1 cellular context compared by ENCODE assay signal in genomic region chr14:37992489-37992888, GRCh38.
TF ChIP-seq lines count a peak whose summit lies in the region.

No MANE protein-coding gene starts in this region.

TF ChIP-seq in HepG2, 621 proteins besides CTCF, POLR2A, EP300 and RAD21 (continued from another document):
- TF ChIP-seq, protein P1, sequence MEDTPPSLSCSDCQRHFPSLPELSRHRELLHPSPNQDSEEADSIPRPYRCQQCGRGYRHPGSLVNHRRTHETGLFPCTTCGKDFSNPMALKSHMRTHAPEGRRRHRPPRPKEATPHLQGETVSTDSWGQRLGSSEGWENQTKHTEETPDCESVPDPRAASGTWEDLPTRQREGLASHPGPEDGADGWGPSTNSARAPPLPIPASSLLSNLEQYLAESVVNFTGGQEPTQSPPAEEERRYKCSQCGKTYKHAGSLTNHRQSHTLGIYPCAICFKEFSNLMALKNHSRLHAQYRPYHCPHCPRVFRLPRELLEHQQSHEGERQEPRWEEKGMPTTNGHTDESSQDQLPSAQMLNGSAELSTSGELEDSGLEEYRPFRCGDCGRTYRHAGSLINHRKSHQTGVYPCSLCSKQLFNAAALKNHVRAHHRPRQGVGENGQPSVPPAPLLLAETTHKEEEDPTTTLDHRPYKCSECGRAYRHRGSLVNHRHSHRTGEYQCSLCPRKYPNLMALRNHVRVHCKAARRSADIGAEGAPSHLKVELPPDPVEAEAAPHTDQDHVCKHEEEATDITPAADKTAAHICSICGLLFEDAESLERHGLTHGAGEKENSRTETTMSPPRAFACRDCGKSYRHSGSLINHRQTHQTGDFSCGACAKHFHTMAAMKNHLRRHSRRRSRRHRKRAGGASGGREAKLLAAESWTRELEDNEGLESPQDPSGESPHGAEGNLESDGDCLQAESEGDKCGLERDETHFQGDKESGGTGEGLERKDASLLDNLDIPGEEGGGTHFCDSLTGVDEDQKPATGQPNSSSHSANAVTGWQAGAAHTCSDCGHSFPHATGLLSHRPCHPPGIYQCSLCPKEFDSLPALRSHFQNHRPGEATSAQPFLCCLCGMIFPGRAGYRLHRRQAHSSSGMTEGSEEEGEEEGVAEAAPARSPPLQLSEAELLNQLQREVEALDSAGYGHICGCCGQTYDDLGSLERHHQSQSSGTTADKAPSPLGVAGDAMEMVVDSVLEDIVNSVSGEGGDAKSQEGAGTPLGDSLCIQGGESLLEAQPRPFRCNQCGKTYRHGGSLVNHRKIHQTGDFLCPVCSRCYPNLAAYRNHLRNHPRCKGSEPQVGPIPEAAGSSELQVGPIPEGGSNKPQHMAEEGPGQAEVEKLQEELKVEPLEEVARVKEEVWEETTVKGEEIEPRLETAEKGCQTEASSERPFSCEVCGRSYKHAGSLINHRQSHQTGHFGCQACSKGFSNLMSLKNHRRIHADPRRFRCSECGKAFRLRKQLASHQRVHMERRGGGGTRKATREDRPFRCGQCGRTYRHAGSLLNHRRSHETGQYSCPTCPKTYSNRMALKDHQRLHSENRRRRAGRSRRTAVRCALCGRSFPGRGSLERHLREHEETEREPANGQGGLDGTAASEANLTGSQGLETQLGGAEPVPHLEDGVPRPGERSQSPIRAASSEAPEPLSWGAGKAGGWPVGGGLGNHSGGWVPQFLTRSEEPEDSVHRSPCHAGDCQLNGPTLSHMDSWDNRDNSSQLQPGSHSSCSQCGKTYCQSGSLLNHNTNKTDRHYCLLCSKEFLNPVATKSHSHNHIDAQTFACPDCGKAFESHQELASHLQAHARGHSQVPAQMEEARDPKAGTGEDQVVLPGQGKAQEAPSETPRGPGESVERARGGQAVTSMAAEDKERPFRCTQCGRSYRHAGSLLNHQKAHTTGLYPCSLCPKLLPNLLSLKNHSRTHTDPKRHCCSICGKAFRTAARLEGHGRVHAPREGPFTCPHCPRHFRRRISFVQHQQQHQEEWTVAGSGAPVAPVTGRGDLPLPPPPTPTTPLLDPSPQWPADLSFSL (CRISPR knock-in tag; IDR thresholded peaks at IDR 0.05): no peak
- TF ChIP-seq, protein P2, sequence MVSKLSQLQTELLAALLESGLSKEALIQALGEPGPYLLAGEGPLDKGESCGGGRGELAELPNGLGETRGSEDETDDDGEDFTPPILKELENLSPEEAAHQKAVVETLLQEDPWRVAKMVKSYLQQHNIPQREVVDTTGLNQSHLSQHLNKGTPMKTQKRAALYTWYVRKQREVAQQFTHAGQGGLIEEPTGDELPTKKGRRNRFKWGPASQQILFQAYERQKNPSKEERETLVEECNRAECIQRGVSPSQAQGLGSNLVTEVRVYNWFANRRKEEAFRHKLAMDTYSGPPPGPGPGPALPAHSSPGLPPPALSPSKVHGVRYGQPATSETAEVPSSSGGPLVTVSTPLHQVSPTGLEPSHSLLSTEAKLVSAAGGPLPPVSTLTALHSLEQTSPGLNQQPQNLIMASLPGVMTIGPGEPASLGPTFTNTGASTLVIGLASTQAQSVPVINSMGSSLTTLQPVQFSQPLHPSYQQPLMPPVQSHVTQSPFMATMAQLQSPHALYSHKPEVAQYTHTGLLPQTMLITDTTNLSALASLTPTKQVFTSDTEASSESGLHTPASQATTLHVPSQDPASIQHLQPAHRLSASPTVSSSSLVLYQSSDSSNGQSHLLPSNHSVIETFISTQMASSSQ (IDR thresholded peaks at IDR 0.05; ENCODE audit: low read depth): no peak
- TF ChIP-seq, protein P2 (CRISPR knock-in tag; IDR thresholded peaks at IDR 0.05; ENCODE audit: borderline replicate concordance): no peak
